ENCODE assay signal across 13 cellular contexts in genomic region chr7:33831389-33832118, GRCh38.
DNase-seq lines count a peak whose midpoint lies in the region; FAIRE-seq and TF ChIP-seq lines count a peak whose summit lies in the region.
"Had no signal": no experiment of that assay in that cellular context is flagged by ENCODE, and none has a peak within 500 bp of the region (broad histone marks: within the 10 kb centered on the region; RNA-seq: fewer than 3 reads in every experiment).

No MANE protein-coding gene starts in this region.

- H3K4me1 ChIP-seq in adipocyte (ENCODE audit: control insufficient read depth, insufficient read depth, low read length) = peaks cover 17% of the 10 kb centered on the region
- peaks cover 9% of the 10 kb centered on the region for H3K4me1 ChIP-seq in hepatocyte (ENCODE audit: insufficient read depth)
- no peaks in the 10 kb centered on the region for H3K4me1 ChIP-seq in PC-9 (replicated peaks; ENCODE audit: insufficient read depth)

- H3F3A ChIP-seq in PC-9 (ENCODE audit: insufficient read depth, low read depth) = no peaks in the 10 kb centered on the region

- H3K27me3 ChIP-seq in adipocyte (replicated peaks; ENCODE audit: control insufficient read depth, insufficient read depth, low read length) (peaks cover 6% of the 10 kb centered on the region), hepatocyte (peaks cover 20% of the 10 kb centered on the region), PC-9 (ENCODE audit: insufficient read depth, low read depth) (peaks cover 32% of the 10 kb centered on the region)

- DNase-seq in NCI-H2196 (lab: John Stamatoyannopoulos, UW; ENCODE audit: unreplicated experiment) (peak; percentile 12), NCI-H2196 treated with DMSO at 0.1 percent for 48 hours (lab: John Stamatoyannopoulos, UW; ENCODE audit: unreplicated experiment) (no peak), adipocyte (ENCODE audit: low read depth) (peak; percentile 36), hepatocyte (ENCODE audit: low spot score) (no peak), urothelium cell line (ENCODE audit: low spot score) (peak; percentile 37), HEK293T (ENCODE audit: extremely low spot score) (no peak), RCC 7860 (ENCODE audit: low spot score) (no peak), PC-9 (no peak)
- DNase-seq: activated CD4-positive, alpha-beta T cell treated with anti-CD3 and anti-CD28 coated beads for 36 hours; activated T-cell treated with anti-CD3 and anti-CD28 coated beads, Interleukin-2, amount 50 U/mL, for 1 hour; H7; NCI-H1092 treated with DMSO at 0.1 percent for 48 hours had no signal

- no peak overlapping the region for H3K9ac ChIP-seq in adipocyte (ENCODE audit: low read length)

- H3K4me2 ChIP-seq in hepatocyte = peak overlapping the region; percentile 4
- no peak overlapping the region for H3K4me2 ChIP-seq in PC-9

- TF ChIP-seq CTCF in hepatocyte (IDR thresholded peaks at IDR 0.05; ENCODE audit: poor library complexity) (no peak), PC-9 (conservative IDR thresholded peaks at IDR 0.05) (no peak)

- CTCF ChIA-PET in HEK293T (lab: Yijun Ruan, JAX) = no interaction called here
- CTCF ChIA-PET in PC-9 (lab: Charles Lee) = no interaction called here

- no peak for FAIRE-seq in urothelium cell line (lab: Jason Lieb, UNC)
- FAIRE-seq in RCC 7860 (lab: Jason Lieb, UNC) = no peak
- FAIRE-seq: GM12878 had no signal

- intact Hi-C loops in PC-9 (cut with micrococcal nuclease; ENCODE audit: unreplicated experiment) = no loop called here

- H3K79me2 ChIP-seq in hepatocyte = no peaks in the 10 kb centered on the region
- no peaks in the 10 kb centered on the region for H3K79me2 ChIP-seq in PC-9 (ENCODE audit: low read depth)

- 86% methylated on average over 10 of the region's 10 CpGs for WGBS in hepatocyte (ENCODE audit: low lambda C conversion rate, missing lambda C conversion rate)

- POLR2A ChIA-PET in HEK293T (lab: Yijun Ruan, JAX) = interaction anchor here (0.6 kb wide), 1 partner anchor 726 kb away, joined by 3 read pairs; no protein-coding TSS in a partner anchor
- POLR2A ChIA-PET in PC-9 (lab: Charles Lee; ENCODE audit: unreplicated experiment) = no interaction called here

- no peak overlapping the region for H3K27ac ChIP-seq in hepatocyte
- no peak overlapping the region for H3K27ac ChIP-seq in PC-9

- H3K4me3 ChIP-seq in adipocyte (ENCODE audit: low read length) (peak overlapping the region; percentile 3), hepatocyte (no peak overlapping the region), PC-9 (no peak overlapping the region)
- H3K4me3 ChIP-seq: GM12878 had no signal

- H3K9me2 ChIP-seq in hepatocyte (replicated peaks; ENCODE audit: insufficient read depth) = no peaks in the 10 kb centered on the region
- H3K9me2 ChIP-seq in PC-9 (ENCODE audit: insufficient read depth) = no peaks in the 10 kb centered on the region

- H3K9me3 ChIP-seq in adipocyte (ENCODE audit: control insufficient read depth, low read length) = no peaks in the 10 kb centered on the region
- H3K9me3 ChIP-seq in hepatocyte (ENCODE audit: low read depth) = no peaks in the 10 kb centered on the region
- H3K9me3 ChIP-seq in PC-9 (ENCODE audit: insufficient read depth, low read depth) = no peaks in the 10 kb centered on the region; the same call in 1 of the 2 replicates

- no TSS peak for BruUV-seq in PC-9 (replicated peaks; lab: Mats Ljungman, UMichigan)

- H2AFZ ChIP-seq in hepatocyte (no peak overlapping the region), PC-9 (no peak overlapping the region)

- H3K36me3 ChIP-seq in adipocyte (ENCODE audit: control insufficient read depth, insufficient read depth, low read length, severe bottlenecking) (no peaks in the 10 kb centered on the region), hepatocyte (replicated peaks; ENCODE audit: insufficient read depth, low read depth) (no peaks in the 10 kb centered on the region), PC-9 (ENCODE audit: low read depth) (no peaks in the 10 kb centered on the region)

- H4K20me1 ChIP-seq in hepatocyte (ENCODE audit: insufficient read depth, poor library complexity, severe bottlenecking) (no peaks in the 10 kb centered on the region), PC-9 (ENCODE audit: insufficient read depth) (no peaks in the 10 kb centered on the region)

TF ChIP-seq in HEK293T, 16 proteins besides CTCF, POLR2A, EP300 and RAD21:
- TF ChIP-seq BHLHE40 (IDR thresholded peaks at IDR 0.05; ENCODE audit: borderline replicate concordance) (no peak), ARNT (IDR thresholded peaks at IDR 0.05) (no peak), LEF1 (IDR thresholded peaks at IDR 0.05; ENCODE audit: borderline replicate concordance) (no peak), FOXK2 (IDR thresholded peaks at IDR 0.05) (no peak), SUZ12 (IDR thresholded peaks at IDR 0.05) (no peak), TARDBP (IDR thresholded peaks at IDR 0.05) (no peak), PKNOX1 (IDR thresholded peaks at IDR 0.05) (no peak)

Comparison
In these comparisons a context has a peak if more than half of its experiments do, and no peak if none do; other contexts are left out.
1. DNase-seq: peak in NCI-H2196 (single experiment), adipocyte (single experiment) and urothelium cell line (single experiment); none in NCI-H2196 treated with DMSO at 0.1 percent for 48 hours (single experiment), hepatocyte (single experiment), HEK293T (single experiment), RCC 7860 (single experiment) and PC-9 (0 of 2).